ENCODE assay signal across 12 cellular contexts in genomic region chr19:15303105-15303780, GRCh38. TPM values are rescaled to one million over a fixed set of nuclear protein-coding genes. Genes with fewer than 3 reads are reported as not detected.
A peak's percentile ranks its signal among the peaks of the same experiment; 100 is the strongest.
DNase-seq lines count a peak whose midpoint lies in the region; ATAC-seq and TF ChIP-seq lines count a peak whose summit lies in the region.
"Had no signal": no experiment of that assay in that cellular context is flagged by ENCODE, and none has a peak within 500 bp of the region (broad histone marks: within the 10 kb centered on the region; RNA-seq: fewer than 3 reads in every experiment).

No MANE protein-coding gene starts in this region.

- TF ChIP-seq POLR2A in GM18505 (IDR thresholded peaks at IDR 0.05; ENCODE audit: borderline replicate concordance, extremely low read depth, insufficient read depth, insufficient read length) = no peak

- H3K4me3 Mint-ChIP-seq in CD4-positive, alpha-beta memory T cell = peak overlapping the region; percentile 3 to 86 (median 60)
- peak overlapping the region; percentile 75 to 79 for H3K4me3 Mint-ChIP-seq in effector memory CD8-positive, alpha-beta T cell

- no peak overlapping the region for H3K4me3 ChIP-seq in CD4-positive, alpha-beta memory T cell (ENCODE audit: low read length in 2 of 2)
- H3K4me3 ChIP-seq in SK-N-MC = no peak overlapping the region
- no peak overlapping the region for H3K4me3 ChIP-seq in parathyroid adenoma (ENCODE audit: low read depth, low read length)

- CTCF ChIA-PET in CD4-positive, alpha-beta memory T cell (lab: Charles Lee; ENCODE audit: partially characterized antibody) = interaction anchor here (0.7 kb wide), 2 partner anchors 21 to 184 kb away, joined by 3 read pairs; no protein-coding TSS in a partner anchor

- no peak for DNase-seq in CD4-positive, alpha-beta memory T cell
- DNase-seq in SK-N-MC (ENCODE audit: low read depth, low spot score) (no peak), HK-2 (ENCODE audit: unreplicated experiment) (no peak)
- DNase-seq in effector memory CD8-positive, alpha-beta T cell = no peak
- DNase-seq: activated gamma-delta T cell treated with Interleukin-2 at 50 U/mL for 16 hours, Karpas-422, NCI-H510A, retina had no signal

- no peak for TF ChIP-seq CTCF in parathyroid adenoma (IDR thresholded peaks at IDR 0.05)

- H3K4me1 ChIP-seq in CD4-positive, alpha-beta memory T cell (ENCODE audit: insufficient read depth, low read length) = peaks cover 92% of the 10 kb centered on the region
- peaks cover 49% of the 10 kb centered on the region for H3K4me1 ChIP-seq in parathyroid adenoma

- H3K36me3 ChIP-seq in CD4-positive, alpha-beta memory T cell (ENCODE audit: insufficient read depth, low read length) = no peaks in the 10 kb centered on the region
- H3K36me3 ChIP-seq in SK-N-MC (ENCODE audit: insufficient read depth, low read length) (peaks cover 11% of the 10 kb centered on the region; the same call in 1 of the 2 replicates), parathyroid adenoma (ENCODE audit: control insufficient read depth, insufficient read depth, low read length) (no peaks in the 10 kb centered on the region)

- no peak overlapping the region for H2AFZ ChIP-seq in parathyroid adenoma

- H3K9me3 Mint-ChIP-seq in CD4-positive, alpha-beta memory T cell = no peaks in the 10 kb centered on the region
- no peaks in the 10 kb centered on the region for H3K9me3 Mint-ChIP-seq in effector memory CD8-positive, alpha-beta T cell

- no peaks in the 10 kb centered on the region for H3K27me3 ChIP-seq in CD4-positive, alpha-beta memory T cell (ENCODE audit: insufficient read depth, low read length)
- H3K27me3 ChIP-seq in parathyroid adenoma (ENCODE audit: control insufficient read depth, insufficient read depth, low read length) = no peaks in the 10 kb centered on the region

- no peak overlapping the region for H3K9ac ChIP-seq in SK-N-MC (ENCODE audit: insufficient read length)
- H3K9ac ChIP-seq in parathyroid adenoma = no peak overlapping the region

- no peaks in the 10 kb centered on the region for H3K27me3 Mint-ChIP-seq in CD4-positive, alpha-beta memory T cell
- no peaks in the 10 kb centered on the region for H3K27me3 Mint-ChIP-seq in effector memory CD8-positive, alpha-beta T cell

- H3K4me2 ChIP-seq in parathyroid adenoma (ENCODE audit: low read length) = peak overlapping the region; percentile 15

- H3K9me3 ChIP-seq in CD4-positive, alpha-beta memory T cell (ENCODE audit: control insufficient read depth in 1 of 2, low read length in 2 of 2) = no peaks in the 10 kb centered on the region
- no peaks in the 10 kb centered on the region for H3K9me3 ChIP-seq in SK-N-MC (ENCODE audit: low read depth, low read length)
- H3K9me3 ChIP-seq in parathyroid adenoma (ENCODE audit: control insufficient read depth, low read length) = no peaks in the 10 kb centered on the region

- no peak for ATAC-seq in effector memory CD8-positive, alpha-beta T cell (replicated peaks)
- ATAC-seq in GM18505 (IDR thresholded peaks at IDR 0.05; ENCODE audit: unreplicated experiment) (no peak), HG03039 (IDR thresholded peaks at IDR 0.05; ENCODE audit: unreplicated experiment) (no peak), GM21423 (IDR thresholded peaks at IDR 0.05; ENCODE audit: unreplicated experiment) (no peak)

- H3K4me1 Mint-ChIP-seq in CD4-positive, alpha-beta memory T cell = peaks cover 63 to 96% (median 78%) of the 10 kb centered on the region in 4 donors
- H3K4me1 Mint-ChIP-seq in effector memory CD8-positive, alpha-beta T cell (ENCODE audit: low read depth in 2 of 2) = peaks cover 73 to 81% of the 10 kb centered on the region in 2 donors

- intact Hi-C loops in CD4-positive, alpha-beta memory T cell (cut with micrococcal nuclease) = no loop called here

- POLR2A ChIA-PET in CD4-positive, alpha-beta memory T cell (lab: Charles Lee; ENCODE audit: partially characterized antibody) = interaction anchor here (1.2 to 1.4 kb wide), 2 partner anchors 10 to 29 kb away, joined by 3 to 4 read pairs; no protein-coding TSS in a partner anchor

- H3K79me2 ChIP-seq in parathyroid adenoma = peaks cover 90% of the 10 kb centered on the region

- peak overlapping the region; percentile 23 to 66 (median 48) for H3K27ac Mint-ChIP-seq in CD4-positive, alpha-beta memory T cell
- peak overlapping the region; percentile 72 to 85 for H3K27ac Mint-ChIP-seq in effector memory CD8-positive, alpha-beta T cell

- H3K27ac ChIP-seq in CD4-positive, alpha-beta memory T cell (ENCODE audit: low read depth, low read length) = no peak overlapping the region
- H3K27ac ChIP-seq in SK-N-MC = peak overlapping the region; percentile 77; the same call in 1 of the 2 replicates
- H3K27ac ChIP-seq in parathyroid adenoma = no peak overlapping the region

- peaks cover 2 to 3% of the 10 kb centered on the region in 2 donors for H3K36me3 Mint-ChIP-seq in CD4-positive, alpha-beta memory T cell
- H3K36me3 Mint-ChIP-seq in effector memory CD8-positive, alpha-beta T cell (ENCODE audit: insufficient read depth) = peaks cover 19% of the 10 kb centered on the region

RNA-seq across cellular contexts. Expression of gene BRD4, which starts 29.1 kb away (rescaled TPM):
- 100 to 1,000 TPM; 149 to 152 TPM for total RNA-seq in CD4-positive, alpha-beta memory T cell
- 10 to 100 TPM in 1 of 2 donors, 1 to 10 TPM in 1; 4.2 to 48.2 TPM for polyA plus RNA-seq in CD4-positive, alpha-beta memory T cell
